In genomic region chr1:181166377-181167196, GRCh38 we compare ENCODE assay signal across 8 cellular contexts.
DNase-seq lines count a peak whose midpoint lies in the region; ATAC-seq and TF ChIP-seq lines count a peak whose summit lies in the region.

No MANE protein-coding gene starts in this region.

- ATAC-seq in GM19463 (IDR thresholded peaks at IDR 0.05; ENCODE audit: unreplicated experiment), result peak; percentile 95
- peak; percentile 73 for ATAC-seq in HG03558 (IDR thresholded peaks at IDR 0.05; ENCODE audit: extremely low read depth, unreplicated experiment)

- peaks cover 53% of the 10 kb centered on the region for H3K9me3 Mint-ChIP-seq in Caco-2 (ENCODE audit: unreplicated experiment)
- H3K9me3 Mint-ChIP-seq in activated CD4-positive, alpha-beta T cell treated with anti-CD3 and anti-CD28 coated beads, Interleukin-2, amount 10 ng/mL, durations not matched to agents 24 days and 14 days, result peaks cover 20% of the 10 kb centered on the region

- H3K18ac ChIP-seq in mesenchymal stem cell (ENCODE audit: low read depth in 1 of 2, low read length in 2 of 2), result no peak overlapping the region

- no peak overlapping the region for H2AK5ac ChIP-seq in mesenchymal stem cell (ENCODE audit: low read length, severe bottlenecking)

- no peak overlapping the region for H2BK120ac ChIP-seq in mesenchymal stem cell (ENCODE audit: low read depth, low read length)

- H3K36me3 Mint-ChIP-seq in Caco-2 (ENCODE audit: insufficient read depth, unreplicated experiment), result no peaks in the 10 kb centered on the region
- peaks cover 2% of the 10 kb centered on the region for H3K36me3 Mint-ChIP-seq in activated CD4-positive, alpha-beta T cell treated with anti-CD3 and anti-CD28 coated beads, Interleukin-2, amount 10 ng/mL, durations not matched to agents 24 days and 14 days (ENCODE audit: low read depth)

- H3K79me1 ChIP-seq in mesenchymal stem cell (replicated peaks; ENCODE audit: low read length, poor library complexity, severe bottlenecking), result no peaks in the 10 kb centered on the region

- intact Hi-C loops in Caco-2 (cut with micrococcal nuclease; ENCODE audit: unreplicated experiment), result loop anchor here (1.0 to 5.0 kb wide), 6 partner anchors 82 to 649 kb away; no protein-coding TSS in a partner anchor
- intact Hi-C loops in activated CD4-positive, alpha-beta T cell treated with anti-CD3 and anti-CD28 coated beads, Interleukin-2, amount 10 ng/mL, durations not matched to agents 24 days and 14 days (cut with micrococcal nuclease), result loop anchor here (1.0 kb wide), 6 partner anchors 24 to 650 kb away; no protein-coding TSS in a partner anchor

- no peak overlapping the region for H3K27ac ChIP-seq in mesenchymal stem cell (ENCODE audit: low read length, poor library complexity, severe bottlenecking)

- H3K4ac ChIP-seq in mesenchymal stem cell (ENCODE audit: low read depth in 1 of 2, low read length in 2 of 2), result no peak overlapping the region

- DNase-seq in Caco-2, result peak; percentile 70 to 74
- peak; percentile 94 for DNase-seq in NCI-H69 (lab: John Stamatoyannopoulos, UW)
- DNase-seq in activated CD4-positive, alpha-beta T cell treated with anti-CD3 and anti-CD28 coated beads, Interleukin-2, amount 10 ng/mL, durations not matched to agents 24 days and 14 days, result peak; percentile 93
- DNase-seq in ecto neural progenitor cell (ENCODE audit: low spot score), result peak; percentile 66
- DNase-seq in mesenchymal stem cell, result peak; percentile 78
- peak; percentile 47 for DNase-seq in stimulated activated CD8-positive, alpha-beta memory T cell treated with anti-CD3 and anti-CD28 coated beads, Interleukin-4, amount 100 ng/mL, for 24 hours (ENCODE audit: low read depth)

- peak overlapping the region; percentile 5 for H3K9ac ChIP-seq in mesenchymal stem cell (ENCODE audit: low read length)

- no peak overlapping the region for H2BK5ac ChIP-seq in mesenchymal stem cell (ENCODE audit: low read depth, low read length, poor library complexity, severe bottlenecking)

- no peaks in the 10 kb centered on the region for H3K4me1 Mint-ChIP-seq in Caco-2 (ENCODE audit: low read depth, unreplicated experiment)
- peaks cover 3% of the 10 kb centered on the region for H3K4me1 Mint-ChIP-seq in activated CD4-positive, alpha-beta T cell treated with anti-CD3 and anti-CD28 coated beads, Interleukin-2, amount 10 ng/mL, durations not matched to agents 24 days and 14 days

- POLR2A ChIA-PET in Caco-2 (lab: Charles Lee), result no interaction called here

- H3K9me3 ChIP-seq in Caco-2 (peaks cover 29% of the 10 kb centered on the region), mesenchymal stem cell (ENCODE audit: control insufficient read depth, low read length) (peaks cover 17% of the 10 kb centered on the region)

- no peaks in the 10 kb centered on the region for H3K27me3 Mint-ChIP-seq in Caco-2 (ENCODE audit: insufficient read depth, unreplicated experiment)
- H3K27me3 Mint-ChIP-seq in activated CD4-positive, alpha-beta T cell treated with anti-CD3 and anti-CD28 coated beads, Interleukin-2, amount 10 ng/mL, durations not matched to agents 24 days and 14 days, result peaks cover 11% of the 10 kb centered on the region

- BruUV-seq in Caco-2 (replicated peaks; lab: Mats Ljungman, UMichigan), result no TSS peak

- H3K27me3 ChIP-seq in Caco-2 (replicated peaks; ENCODE audit: control insufficient read depth, insufficient read depth, low read length), result no peaks in the 10 kb centered on the region
- peaks cover 0 to 3% of the 10 kb centered on the region in 2 experiments for H3K27me3 ChIP-seq in mesenchymal stem cell (ENCODE audit: control insufficient read depth in 1 of 2, insufficient read depth in 1 of 2, low read length in 2 of 2)

- H3K4me1 ChIP-seq in Caco-2, result no peaks in the 10 kb centered on the region
- peaks cover 3% of the 10 kb centered on the region for H3K4me1 ChIP-seq in mesenchymal stem cell (ENCODE audit: control insufficient read depth, insufficient read depth, low read depth, low read length)

- CTCF ChIA-PET in Caco-2 (lab: Charles Lee), result interaction anchor here (1.2 to 1.8 kb wide), 2 partner anchors 24 to 285 kb away, joined by 3 to 7 read pairs; no protein-coding TSS in a partner anchor

- H3K23ac ChIP-seq in mesenchymal stem cell (ENCODE audit: low read length in 2 of 2), result no peak overlapping the region

- no peak overlapping the region for H3K14ac ChIP-seq in mesenchymal stem cell (ENCODE audit: low read length in 2 of 2)

- no peak overlapping the region for H2BK15ac ChIP-seq in mesenchymal stem cell (ENCODE audit: low read depth, poor library complexity, severe bottlenecking)

- no peak overlapping the region for H3K4me3 ChIP-seq in Caco-2 (ENCODE audit: low read depth, low read length)
- no peak overlapping the region for H3K4me3 ChIP-seq in mesenchymal stem cell (ENCODE audit: insufficient read depth in 1 of 2, low read depth in 1 of 2, low read length in 2 of 2)

- no peak overlapping the region for H3K4me2 ChIP-seq in mesenchymal stem cell (ENCODE audit: low read length, poor library complexity, severe bottlenecking)

- H3K27ac Mint-ChIP-seq in Caco-2 (ENCODE audit: unreplicated experiment), result no peak overlapping the region
- no peak overlapping the region for H3K27ac Mint-ChIP-seq in activated CD4-positive, alpha-beta T cell treated with anti-CD3 and anti-CD28 coated beads, Interleukin-2, amount 10 ng/mL, durations not matched to agents 24 days and 14 days

- H2BK12ac ChIP-seq in mesenchymal stem cell (ENCODE audit: low read length in 2 of 2), result no peak overlapping the region

- H2AFZ ChIP-seq in mesenchymal stem cell (ENCODE audit: low read depth, low read length), result peak overlapping the region; percentile 86

- peak overlapping the region; percentile 19 for H4K8ac ChIP-seq in mesenchymal stem cell (ENCODE audit: low read length)

- H3K36me3 ChIP-seq in Caco-2 (ENCODE audit: control insufficient read depth, insufficient read depth, low read length) (no peaks in the 10 kb centered on the region), mesenchymal stem cell (ENCODE audit: control insufficient read depth in 1 of 2, insufficient read depth in 2 of 2, low read depth in 1 of 2, low read length in 2 of 2) (no peaks in the 10 kb centered on the region)

- peak overlapping the region; percentile 52 for H3K4me3 Mint-ChIP-seq in Caco-2 (ENCODE audit: unreplicated experiment)
- peak overlapping the region; percentile 8 for H3K4me3 Mint-ChIP-seq in activated CD4-positive, alpha-beta T cell treated with anti-CD3 and anti-CD28 coated beads, Interleukin-2, amount 10 ng/mL, durations not matched to agents 24 days and 14 days

- peak; percentile 70 to 81 for TF ChIP-seq CTCF in Caco-2 (IDR thresholded peaks at IDR 0.05; ENCODE audit: insufficient read depth in 1 of 2, low read depth in 1 of 2, low read length in 1 of 2, severe bottlenecking in 1 of 2, unreplicated experiment in 1 of 2)

- WGBS in mesenchymal stem cell, result 52% methylated on average over 14 of the region's 14 CpGs

- H4K91ac ChIP-seq in mesenchymal stem cell (ENCODE audit: low read length), result no peak overlapping the region
